Comparison of ENCODE assay signal across 8 cellular contexts in genomic region chr17:30380106-30380420, GRCh38. TPM values are rescaled to one million over a fixed set of nuclear protein-coding genes. Genes with fewer than 3 reads are reported as not detected.
DNase-seq lines count a peak whose midpoint lies in the region; ATAC-seq and TF ChIP-seq lines count a peak whose summit lies in the region.

No MANE protein-coding gene starts in this region.

- no peaks in the 10 kb centered on the region for H3K27me3 Mint-ChIP-seq in effector memory CD8-positive, alpha-beta T cell

- peaks cover 19% of the 10 kb centered on the region for H3K36me3 Mint-ChIP-seq in effector memory CD8-positive, alpha-beta T cell (ENCODE audit: insufficient read depth)

- ATAC-seq in effector memory CD8-positive, alpha-beta T cell (replicated peaks) = no peak
- ATAC-seq in HG02798 (IDR thresholded peaks at IDR 0.05; ENCODE audit: poor library complexity, unreplicated experiment) (no peak), GM18870 (IDR thresholded peaks at IDR 0.05; ENCODE audit: unreplicated experiment) (no peak)

- peak overlapping the region; percentile 87 to 91 for H3K27ac Mint-ChIP-seq in effector memory CD8-positive, alpha-beta T cell

- peaks cover 38% of the 10 kb centered on the region for H3K79me2 ChIP-seq in osteoblast (ENCODE audit: insufficient read depth, low read length)

- peak overlapping the region; percentile 82 to 88 for H3K4me3 Mint-ChIP-seq in effector memory CD8-positive, alpha-beta T cell

- DNase-seq in NCI-H2029 treated with DMSO at 0.1 percent for 48 hours (lab: John Stamatoyannopoulos, UW) = peak; percentile 23
- no peak for DNase-seq in NCI-H2029 (lab: John Stamatoyannopoulos, UW)
- peak; percentile 52 for DNase-seq in NCI-H69 (lab: John Stamatoyannopoulos, UW)
- DNase-seq in effector memory CD8-positive, alpha-beta T cell = no peak
- DNase-seq in osteoblast (ENCODE audit: insufficient read length, low spot score, missing footprints) = peak; percentile 77
- no peak for DNase-seq in COLO668 (lab: John Stamatoyannopoulos, UW; ENCODE audit: unreplicated experiment)

- peak overlapping the region; percentile 85 for H2AFZ ChIP-seq in osteoblast (ENCODE audit: low read length)

- H3K4me1 Mint-ChIP-seq in effector memory CD8-positive, alpha-beta T cell (ENCODE audit: low read depth in 2 of 2) = peaks cover 34 to 60% of the 10 kb centered on the region in 2 donors

- peaks cover 36% of the 10 kb centered on the region for H3K4me1 ChIP-seq in osteoblast (ENCODE audit: insufficient read depth, low read length)

- no peak overlapping the region for H3K27ac ChIP-seq in osteoblast (ENCODE audit: low read depth, low read length)

- TF ChIP-seq CTCF in osteoblast (IDR thresholded peaks at IDR 0.05; ENCODE audit: extremely low read depth, low read depth, low read length) = no peak

- H3K36me3 ChIP-seq in osteoblast (ENCODE audit: insufficient read depth, low read length) = no peaks in the 10 kb centered on the region

- H3K27me3 ChIP-seq in osteoblast (ENCODE audit: insufficient read depth, low read length) = no peaks in the 10 kb centered on the region

- no peaks in the 10 kb centered on the region for H3K9me3 ChIP-seq in osteoblast (ENCODE audit: low read depth, low read length)

- H3K9me3 Mint-ChIP-seq in effector memory CD8-positive, alpha-beta T cell = no peaks in the 10 kb centered on the region

- H3K4me3 ChIP-seq in osteoblast (ENCODE audit: insufficient read depth, low read length) = peak overlapping the region; percentile 74

- H4K20me1 ChIP-seq in osteoblast (ENCODE audit: insufficient read depth, low read length) = peaks cover 18% of the 10 kb centered on the region

- H3K4me2 ChIP-seq in osteoblast (ENCODE audit: insufficient read depth, low read length) = peak overlapping the region; percentile 92

RNA-seq across cellular contexts. Expression of gene CPD, which starts 1.3 kb away (rescaled TPM):
- total RNA-seq in osteoblast = 95.2 and 146 TPM in 2 replicates

RNA-seq across cellular contexts. Expression of gene TMIGD1, which starts 46.2 kb away (rescaled TPM):
- total RNA-seq in osteoblast = not detected in 2 replicates

Comparison
In these comparisons a context has a peak if more than half of its experiments do, and no peak if none do; other contexts are left out.
1. DNase-seq: peak in NCI-H2029 treated with DMSO at 0.1 percent for 48 hours (single experiment), NCI-H69 (single experiment) and osteoblast (single experiment); none in NCI-H2029 (single experiment), effector memory CD8-positive, alpha-beta T cell (0 of 3) and COLO668 (single experiment).